8 cellular contexts compared by ENCODE assay signal in genomic region chr19:52570005-52570861, GRCh38. TPM values are rescaled to one million over a fixed set of nuclear protein-coding genes. Genes with fewer than 3 reads are reported as not detected.
A peak's percentile ranks its signal among the peaks of the same experiment; 100 is the strongest.
DNase-seq lines count a peak whose midpoint lies in the region; ATAC-seq and TF ChIP-seq lines count a peak whose summit lies in the region.

TSS of gene ZNF701 (plus strand) at chr19:52570287. CDS start at chr19:52574148, 3,861 bp downstream.

- TF ChIP-seq CTCF in GM13977 (IDR thresholded peaks at IDR 0.05; ENCODE audit: extremely low read depth, insufficient read depth, missing control alignments) = no peak
- peak; percentile 34 for TF ChIP-seq CTCF in choroid plexus epithelial cell (conservative IDR thresholded peaks at IDR 0.05; ENCODE audit: low read depth, low read length)

- peaks cover 30% of the 10 kb centered on the region for H3K9me3 Mint-ChIP-seq in activated CD4-positive, alpha-beta T cell treated with anti-CD3 and anti-CD28 coated beads for 36 hours (ENCODE audit: low read depth)

- peaks cover 66% of the 10 kb centered on the region for H3K36me3 Mint-ChIP-seq in activated CD4-positive, alpha-beta T cell treated with anti-CD3 and anti-CD28 coated beads for 36 hours (ENCODE audit: low read depth)

- peak; percentile 80 for ATAC-seq in HG02943 (IDR thresholded peaks at IDR 0.05; ENCODE audit: low read depth, unreplicated experiment)
- peak; percentile 99 for ATAC-seq in activated CD4-positive, alpha-beta T cell treated with anti-CD3 and anti-CD28 coated beads for 36 hours

- intact Hi-C loops in activated CD4-positive, alpha-beta T cell treated with anti-CD3 and anti-CD28 coated beads for 36 hours (cut with DNase I, micrococcal nuclease) = loop anchor here (1.0 kb wide), 10 partner anchors 31 to 589 kb away; partner anchors contain the start of genes ZNF347 (in 1 of the 2), ZNF528 (in 1 of the 2), ZNF611 (in 1 of the 2) and ZNF808 (in 1 of the 2)

- DNase-seq in GM13977 (ENCODE audit: low spot score) (peak; percentile 89), NCI-H2171 treated with DMSO at 0.1 percent for 48 hours (lab: John Stamatoyannopoulos, UW) (peak; percentile 85), choroid plexus epithelial cell (ENCODE audit: low read depth) (peak; percentile 96), kidney glomerular epithelial cell (lab: John Stamatoyannopoulos, UW) (peak; percentile 86), NCI-H1694 (lab: John Stamatoyannopoulos, UW) (no peak)
- DNase-seq in activated CD4-positive, alpha-beta T cell treated with anti-CD3 and anti-CD28 coated beads for 36 hours = peak; percentile 98
- peak; percentile 90 to 94 for DNase-seq in stimulated activated CD4-positive, alpha-beta T cell treated with anti-CD3 and anti-CD28 coated beads, Interleukin-15, amount 100 ng/mL, for 48 hours (ENCODE audit: low read depth in 2 of 2)

- H3K27me3 Mint-ChIP-seq in activated CD4-positive, alpha-beta T cell treated with anti-CD3 and anti-CD28 coated beads for 36 hours = no peaks in the 10 kb centered on the region

- CTCF ChIA-PET in activated CD4-positive, alpha-beta T cell treated with anti-CD3 and anti-CD28 coated beads for 36 hours (lab: Charles Lee) = no interaction called here

- POLR2A ChIA-PET in activated CD4-positive, alpha-beta T cell treated with anti-CD3 and anti-CD28 coated beads for 36 hours (lab: Charles Lee) = no interaction called here

- peaks cover 27% of the 10 kb centered on the region for H3K4me1 Mint-ChIP-seq in activated CD4-positive, alpha-beta T cell treated with anti-CD3 and anti-CD28 coated beads for 36 hours

- peak within 1 kb of the TSS; percentile 93 for H3K4me3 ChIP-seq in choroid plexus epithelial cell (ENCODE audit: low read depth, low read length)

- H3K27ac Mint-ChIP-seq in activated CD4-positive, alpha-beta T cell treated with anti-CD3 and anti-CD28 coated beads for 36 hours = peak within 1 kb of the TSS; percentile 96

- in situ Hi-C loops in GM13977 (cut with MboI; ENCODE audit: low pct_unique_long_range_greater_than_20kb, low sequenced_read_pairs, unreplicated experiment) = no loop called here

- peak within 1 kb of the TSS; percentile 88 for H3K4me3 Mint-ChIP-seq in activated CD4-positive, alpha-beta T cell treated with anti-CD3 and anti-CD28 coated beads for 36 hours

RNA-seq across cellular contexts. Expression of gene ZNF701, which starts in this region (rescaled TPM):
- total RNA-seq in activated CD4-positive, alpha-beta T cell treated with anti-CD3 and anti-CD28 coated beads for 36 hours = 10 to 100 TPM; 19.0 to 21.5 TPM
